8 cellular contexts compared by ENCODE assay signal in genomic region chr10:11724938-11725776, GRCh38. TPM values are rescaled to one million over a fixed set of nuclear protein-coding genes. Genes with fewer than 3 reads are reported as not detected.
A peak's percentile ranks its signal among the peaks of the same experiment; 100 is the strongest.
DNase-seq lines count a peak whose midpoint lies in the region; ATAC-seq, FAIRE-seq and TF ChIP-seq lines count a peak whose summit lies in the region.

No MANE protein-coding gene starts in this region.

- CTCF ChIA-PET in BJ (lab: Yijun Ruan, JAX) = interaction anchor here (0.6 to 8.6 kb wide), 14 partner anchors 15 to 229 kb away, joined by 3 to 90 read pairs (median 3); partner anchors contain the start of gene ECHDC3
- CTCF ChIA-PET in endothelial cell of umbilical vein (lab: Charles Lee) = interaction anchor here (0.5 to 6.2 kb wide), 72 partner anchors 8 to 382 kb away, joined by 3 to 133 read pairs (median 4); partner anchors contain the start of genes ECHDC3 and USP6NL

- no peak overlapping the region for H3K9ac ChIP-seq in endothelial cell of umbilical vein (replicated peaks; ENCODE audit: extremely low read depth, insufficient read depth, low read length)

- no peak overlapping the region for H3K4me3 ChIP-seq in BJ (ENCODE audit: low read depth, low read length)
- no peak overlapping the region for H3K4me3 ChIP-seq in endothelial cell of umbilical vein (replicated peaks in 1 of 3; ENCODE audit: insufficient read depth in 1 of 3, low read depth in 1 of 3, low read length in 3 of 3)

- no peaks in the 10 kb centered on the region for H3K9me1 ChIP-seq in endothelial cell of umbilical vein (replicated peaks; ENCODE audit: control insufficient read depth, extremely low read depth, insufficient read depth, low read length)

- FAIRE-seq in endothelial cell of umbilical vein (lab: Jason Lieb, UNC) = peak; percentile 95

- TF ChIP-seq POLR2A in endothelial cell of umbilical vein (IDR thresholded peaks at IDR 0.05; ENCODE audit: low read depth, low read length) = no peak

- peaks cover 5% of the 10 kb centered on the region; the same call in 1 of the 2 replicates for H3K27me3 ChIP-seq in BJ (ENCODE audit: control insufficient read depth, insufficient read depth, low read length)
- peaks cover 0 to 3% of the 10 kb centered on the region in 2 experiments for H3K27me3 ChIP-seq in endothelial cell of umbilical vein (ENCODE audit: control insufficient read depth in 2 of 2, insufficient read depth in 2 of 2, low read length in 2 of 2)

- POLR2A ChIA-PET in BJ (lab: Charles Lee) = no interaction called here
- POLR2A ChIA-PET in endothelial cell of umbilical vein (lab: Charles Lee) = no interaction called here

- no peak overlapping the region for H2AFZ ChIP-seq in endothelial cell of umbilical vein (ENCODE audit: low read depth, low read length)

- DNase-seq in BJ (ENCODE audit: low read depth) = no peak
- peak; percentile 86 for DNase-seq in RKO (ENCODE audit: low spot score)
- DNase-seq in endothelial cell of umbilical vein (ENCODE audit: low read depth, low spot score) = peak; percentile 71
- DNase-seq in middle frontal gyrus (ENCODE audit: extremely low spot score, low spot score) = peak; percentile 26
- DNase-seq in activated gamma-delta T cell (lab: John Stamatoyannopoulos, UW) = no peak
- no peak for DNase-seq in omental fat pad (ENCODE audit: low spot score)

- H3K36me3 ChIP-seq in BJ (ENCODE audit: control insufficient read depth, insufficient read depth, low read length) = no peaks in the 10 kb centered on the region
- H3K36me3 ChIP-seq in endothelial cell of umbilical vein (ENCODE audit: control insufficient read depth in 2 of 2, extremely low read depth in 1 of 2, insufficient read depth in 2 of 2, low read length in 2 of 2) = no peaks in the 10 kb centered on the region

- dilution Hi-C loops in endothelial cell of umbilical vein (cut with MboI; ENCODE audit: extremely low pct_ligation_motif_present, low sequenced_read_pairs) = no loop called here

- no TSS peak for BruUV-seq in endothelial cell of umbilical vein (replicated peaks; lab: Mats Ljungman, UMichigan)

- no peak overlapping the region for H3K4me2 ChIP-seq in endothelial cell of umbilical vein (ENCODE audit: insufficient read depth, low read length)

- intact Hi-C loops in endothelial cell of umbilical vein (cut with micrococcal nuclease) = loop anchor here (1.0 kb wide), 3 partner anchors 33 to 210 kb away; no protein-coding TSS in a partner anchor

- TF ChIP-seq CTCF in BJ (IDR thresholded peaks at IDR 0.05; ENCODE audit: insufficient read depth, low read depth, low read length) (peak; percentile 81), endothelial cell of umbilical vein (IDR thresholded peaks at IDR 0.05; ENCODE audit: extremely low read depth in 1 of 2, insufficient read depth in 1 of 2, low read depth in 1 of 2, low read length in 2 of 2) (peak; percentile 65 to 73), omental fat pad (IDR thresholded peaks at IDR 0.05) (peak in 1 of 3 donors; percentile 43)

- no peaks in the 10 kb centered on the region for H3K9me3 ChIP-seq in endothelial cell of umbilical vein (replicated peaks; ENCODE audit: control insufficient read depth, insufficient read depth, low read length)

- no peaks in the 10 kb centered on the region for H3K79me2 ChIP-seq in endothelial cell of umbilical vein (ENCODE audit: control insufficient read depth, insufficient read depth, low read length)

- H3K4me1 ChIP-seq in endothelial cell of umbilical vein (ENCODE audit: control insufficient read depth, extremely low read depth, insufficient read depth, low read length) = no peaks in the 10 kb centered on the region

- no peak overlapping the region for H3K27ac ChIP-seq in endothelial cell of umbilical vein (ENCODE audit: insufficient read depth, low read depth, low read length)

- H4K20me1 ChIP-seq in endothelial cell of umbilical vein (replicated peaks; ENCODE audit: control insufficient read depth, extremely low read depth, insufficient read depth, low read length) = no peaks in the 10 kb centered on the region

- ATAC-seq in GM18499 (IDR thresholded peaks at IDR 0.05; ENCODE audit: insufficient read depth, unreplicated experiment) (peak; percentile 63), HG03175 (IDR thresholded peaks at IDR 0.05; ENCODE audit: unreplicated experiment) (peak; percentile 85), omental fat pad (ENCODE audit: low FRiP score) (no peak)

TF ChIP-seq in endothelial cell of umbilical vein, 7 proteins besides CTCF, POLR2A, EP300 and RAD21:
- TF ChIP-seq EZH2 (IDR thresholded peaks at IDR 0.05; ENCODE audit: borderline replicate concordance, low read depth, low read length, severe bottlenecking) (no peak), MAX (IDR thresholded peaks at IDR 0.05; ENCODE audit: insufficient read depth, insufficient read length) (no peak), GATA2 (IDR thresholded peaks at IDR 0.05; ENCODE audit: insufficient read depth, insufficient read length, low read depth, low read length) (no peak), JUN (IDR thresholded peaks at IDR 0.05; ENCODE audit: borderline replicate concordance, insufficient read depth, insufficient read length, low read depth) (no peak), POLR2AphosphoS5 (IDR thresholded peaks at IDR 0.05; ENCODE audit: insufficient read depth, low read depth, low read length) (no peak), MYC (IDR thresholded peaks at IDR 0.05; ENCODE audit: low read depth, low read length) (no peak), FOS (IDR thresholded peaks at IDR 0.05; ENCODE audit: borderline replicate concordance, insufficient read depth, low read length) (no peak)

RNA-seq across cellular contexts. Expression of gene ECHDC3, which starts 17.0 kb away (rescaled TPM):
- polyA plus RNA-seq in BJ (2011; rRNA removed) = 9.9 and 13.4 TPM in 2 replicates
- 9.3 and 9.9 TPM in 2 replicates for polyA minus RNA-seq in BJ (2011; rRNA and poly(A)+ RNA removed)
- 3.7 and 6.0 TPM in 2 replicates for total RNA-seq in endothelial cell of umbilical vein
- polyA plus RNA-seq in endothelial cell of umbilical vein = 6.1 and 7.3 TPM in 2 replicates
- polyA plus RNA-seq in endothelial cell of umbilical vein (2011; cell fraction: cytosol; rRNA removed) = 5.5 and 5.9 TPM in 2 replicates
- polyA plus RNA-seq in endothelial cell of umbilical vein (2011; cell fraction: nucleus; rRNA removed) = 4.3 and 5.0 TPM in 2 replicates
- 6.5 and 7.7 TPM in 2 replicates for polyA plus RNA-seq in endothelial cell of umbilical vein (2012)
- 2.3 and 5.2 TPM in 2 replicates for polyA minus RNA-seq in endothelial cell of umbilical vein
- polyA minus RNA-seq in endothelial cell of umbilical vein (2011; cell fraction: cytosol; rRNA and poly(A)+ RNA removed) = 3.3 TPM
- 2.7 TPM in 2 replicates for polyA minus RNA-seq in endothelial cell of umbilical vein (2011; cell fraction: nucleus; rRNA and poly(A)+ RNA removed)
- 100 to 1,000 TPM; 138 to 577 (median 292) TPM for total RNA-seq in omental fat pad

Comparison
In these comparisons a context has a peak if more than half of its experiments do, and no peak if none do; other contexts are left out.
1. DNase-seq: peak in RKO (single experiment), endothelial cell of umbilical vein (single experiment) and middle frontal gyrus (single experiment); none in BJ (single experiment), activated gamma-delta T cell (single experiment) and omental fat pad (single experiment).
2. RNA of gene ECHDC3, which starts 17.0 kb away (total RNA-seq): 138 to 577 TPM in omental fat pad; 3.7 to 6.0 TPM in endothelial cell of umbilical vein; every median in the first group is over 10 times any median in the second.